Comparison of ENCODE assay signal across 8 cellular contexts in genomic region chr6:26457407-26457795, GRCh38. TPM values are rescaled to one million over a fixed set of nuclear protein-coding genes. Genes with fewer than 3 reads are reported as not detected.
DNase-seq lines count a peak whose midpoint lies in the region; ATAC-seq, FAIRE-seq and TF ChIP-seq lines count a peak whose summit lies in the region.

No MANE protein-coding gene starts in this region.

- POLR2A ChIA-PET in Caco-2 (lab: Charles Lee) = no interaction called here

- H3K27ac ChIP-seq in body of pancreas (peak overlapping the region; percentile 7 to 89 (median 82)), left lung (peak overlapping the region; percentile 95 to 97), temporal lobe (ENCODE audit: low read depth, low read length) (peak overlapping the region; percentile 93)

- H3K27me3 Mint-ChIP-seq in Caco-2 (ENCODE audit: insufficient read depth, unreplicated experiment) (no peaks in the 10 kb centered on the region), IgD-negative memory B cell (no peaks in the 10 kb centered on the region)

- WGBS in body of pancreas, 2 donors = 10 to 12% methylated on average over 8 of the region's 8 CpGs

- no peaks in the 10 kb centered on the region for H3K9me3 ChIP-seq in Caco-2
- H3K9me3 ChIP-seq in body of pancreas = no peaks in the 10 kb centered on the region
- H3K9me3 ChIP-seq in left lung = no peaks in the 10 kb centered on the region

- peaks cover 6% of the 10 kb centered on the region for H3K4me1 Mint-ChIP-seq in Caco-2 (ENCODE audit: low read depth, unreplicated experiment)
- H3K4me1 Mint-ChIP-seq in IgD-negative memory B cell = peaks cover 35 to 53% (median 49%) of the 10 kb centered on the region in 3 donors

- H3K36me3 ChIP-seq in Caco-2 (ENCODE audit: control insufficient read depth, insufficient read depth, low read length) = peaks cover 1% of the 10 kb centered on the region; the same call in 1 of the 2 replicates
- H3K36me3 ChIP-seq in body of pancreas (replicated peaks in 1 of 2; ENCODE audit: insufficient read depth in 1 of 2, low read depth in 2 of 2) = peaks cover 0 to 2% of the 10 kb centered on the region in 2 donors
- peaks cover 0 to 33% of the 10 kb centered on the region in 2 donors for H3K36me3 ChIP-seq in left lung

- peak; percentile 35 for ATAC-seq in GM21529 (IDR thresholded peaks at IDR 0.05; ENCODE audit: unreplicated experiment)
- peak; percentile 63 for ATAC-seq in body of pancreas
- ATAC-seq in left lung = peak; percentile 51

- H3K36me3 Mint-ChIP-seq in Caco-2 (ENCODE audit: insufficient read depth, unreplicated experiment) (peaks cover 26% of the 10 kb centered on the region), IgD-negative memory B cell (peaks cover 8% of the 10 kb centered on the region)

- H3K9me3 Mint-ChIP-seq in Caco-2 (ENCODE audit: unreplicated experiment) (no peaks in the 10 kb centered on the region), IgD-negative memory B cell (no peaks in the 10 kb centered on the region)

- CTCF ChIA-PET in Caco-2 (lab: Charles Lee) = no interaction called here

- no peak for FAIRE-seq in GM19239 (lab: Jason Lieb, UNC)

- BruUV-seq in Caco-2 (replicated peaks; lab: Mats Ljungman, UMichigan) = no TSS peak

- TF ChIP-seq CTCF in Caco-2 (IDR thresholded peaks at IDR 0.05; ENCODE audit: insufficient read depth in 1 of 2, low read depth in 1 of 2, low read length in 1 of 2, severe bottlenecking in 1 of 2, unreplicated experiment in 1 of 2) (no peak), body of pancreas (IDR thresholded peaks at IDR 0.05) (no peak), left lung (IDR thresholded peaks at IDR 0.05) (no peak)

- H3K27me3 ChIP-seq in Caco-2 (replicated peaks; ENCODE audit: control insufficient read depth, insufficient read depth, low read length) (no peaks in the 10 kb centered on the region), body of pancreas (no peaks in the 10 kb centered on the region), left lung (no peaks in the 10 kb centered on the region)

- H3K4me1 ChIP-seq in Caco-2 = peaks cover 5% of the 10 kb centered on the region
- H3K4me1 ChIP-seq in body of pancreas = peaks cover 31% of the 10 kb centered on the region
- H3K4me1 ChIP-seq in left lung = peaks cover 19 to 57% of the 10 kb centered on the region in 2 donors

- H3K4me3 ChIP-seq in Caco-2 (ENCODE audit: low read depth, low read length) = peak overlapping the region; percentile 21; the same call in 1 of the 2 replicates
- H3K4me3 ChIP-seq in body of pancreas = no peak overlapping the region
- H3K4me3 ChIP-seq in left lung = peak overlapping the region; percentile 63 to 85

- H3K27ac Mint-ChIP-seq in Caco-2 (ENCODE audit: unreplicated experiment) (peak overlapping the region; percentile 98), IgD-negative memory B cell (peak overlapping the region; percentile 78 to 98 (median 96))

- H3K4me3 Mint-ChIP-seq in Caco-2 (ENCODE audit: unreplicated experiment) (peak overlapping the region; percentile 92), IgD-negative memory B cell (peak overlapping the region; percentile 98 to 100 (median 100))

- TF ChIP-seq POLR2A in body of pancreas (IDR thresholded peaks at IDR 0.05) = no peak

- intact Hi-C loops in Caco-2 (cut with micrococcal nuclease; ENCODE audit: unreplicated experiment) (no loop called here), body of pancreas (cut with DNase I) (no loop called here), left lung (cut with DNase I) (no loop called here)

- DNase-seq in Caco-2 (no peak), body of pancreas (peak in 3 of 4 donors; percentile 17 to 32 (median 24)), left lung (peak in 1 of 2 donors; percentile 41), GM19239 (ENCODE audit: insufficient read length, low spot score) (no peak), NK-92 (lab: John Stamatoyannopoulos, UW; ENCODE audit: unreplicated experiment) (no peak)

RNA-seq across cellular contexts. Expression of gene BTN2A1, which starts 0.4 kb away (rescaled TPM):
- total RNA-seq in Caco-2 (2022) = 13.9 and 15.0 TPM in 2 replicates
- 16.9 TPM for polyA plus RNA-seq in IgD-negative memory B cell
- total RNA-seq in body of pancreas = 10 to 100 TPM in 1 of 2 donors, 1 to 10 TPM in 1; 6.2 to 16.5 TPM
- 10 to 100 TPM; 17.5 to 34.7 TPM for total RNA-seq in left lung
- 11.1 TPM for total RNA-seq in temporal lobe

RNA-seq across cellular contexts. Expression of gene BTN3A3, which starts 17.1 kb away (rescaled TPM):
- total RNA-seq in Caco-2 (2022) (0.32 and 0.98 TPM in 2 replicates), body of pancreas (10 to 100 TPM in 1 of 2 donors, 1 to 10 TPM in 1; 4.0 to 15.8 TPM), left lung (10 to 100 TPM; 41.1 to 54.7 TPM), temporal lobe (0.74 TPM)
- 36.3 TPM for polyA plus RNA-seq in IgD-negative memory B cell

RNA-seq across cellular contexts. Expression of gene BTN1A1, which starts 42.7 kb away (rescaled TPM):
- total RNA-seq in Caco-2 (2022) = 7.3 and 8.3 TPM in 2 replicates
- polyA plus RNA-seq in IgD-negative memory B cell = 3.7 TPM
- not detected for total RNA-seq in body of pancreas
- total RNA-seq in left lung = not detected
- total RNA-seq in temporal lobe = not detected

RNA-seq across cellular contexts. Expression of gene BTN3A1, which starts 55.3 kb away (rescaled TPM):
- total RNA-seq in Caco-2 (2022) (2.0 and 2.6 TPM in 2 replicates), body of pancreas (10 to 100 TPM in 1 of 2 donors, 1 to 10 TPM in 1; 9.2 to 11.4 TPM), left lung (10 to 100 TPM; 48.0 to 54.5 TPM), temporal lobe (22.9 TPM)
- polyA plus RNA-seq in IgD-negative memory B cell = 38.6 TPM

Comparison
In these comparisons a context has a peak if more than half of its experiments do, and no peak if none do; other contexts are left out.
1. DNase-seq: peak in body of pancreas (3 of 4); none in Caco-2 (0 of 2), GM19239 (single experiment) and NK-92 (single experiment).
2. H3K4me3 ChIP-seq: peak in Caco-2 (single experiment) and left lung (2 of 2); none in body of pancreas (0 of 2).
3. Peak in every context shown above with its lines, with median percentiles within 50 percentile points of each other: ATAC-seq and H3K27ac ChIP-seq.